21 cellular contexts compared by ENCODE assay signal in the genomic region with DNA sequence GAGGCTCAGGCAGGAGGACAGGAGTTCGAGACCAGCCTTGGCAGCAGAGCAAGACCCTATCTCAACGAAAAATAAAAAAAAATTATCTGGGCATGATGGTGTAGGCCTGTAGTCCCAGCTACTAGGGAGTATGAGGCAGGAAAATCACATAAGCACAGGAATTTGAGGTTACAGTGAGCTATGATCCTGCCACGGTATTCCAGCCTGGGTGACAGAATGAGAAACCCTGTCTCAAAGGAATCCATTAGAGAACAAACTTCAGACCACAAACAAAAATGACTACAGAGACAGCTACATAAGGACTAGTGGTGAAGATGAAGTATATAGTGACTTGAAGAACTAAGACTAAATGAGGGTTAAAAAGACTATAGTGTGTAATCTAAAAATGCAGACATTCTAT.
"Had no signal": no experiment of that assay in that cellular context is flagged by ENCODE, and none has a peak within 500 bp of the region (broad histone marks: within the 10 kb centered on the region; RNA-seq: fewer than 3 reads in every experiment).

No MANE protein-coding gene starts in this region.

- H3K4me3 Mint-ChIP-seq: natural killer cell; stimulated activated memory B cell treated with anti-CD40 and anti-IgM and Interleukin-4, amounts not matched to agents 10 μg/mL and 1 μg/mL and 100 μg/mL, for 72 hours; type B pancreatic cell had no signal

- H3K4me3 ChIP-seq: dorsolateral prefrontal cortex, esophagus squamous epithelium, lower lobe of right lung, spleen, testis, tibial artery had no signal

- H3K27ac ChIP-seq: dorsolateral prefrontal cortex, epithelial cell of prostate, esophagus squamous epithelium, lower lobe of right lung, parathyroid adenoma, spleen, testis, tibial artery had no signal

- DNase-seq: dorsolateral prefrontal cortex; effector CD4-positive, alpha-beta T cell; esophagus squamous epithelium; foreskin melanocyte; head of caudate nucleus; left ventricle myocardium superior; lower lobe of right lung; natural killer cell; occipital lobe; spleen; stimulated activated CD4-positive, alpha-beta T cell treated with anti-CD3 and anti-CD28 coated beads, Interleukin-4, amount 100 ng/mL, for 4 hours; stimulated activated naive CD8-positive, alpha-beta T cell treated with anti-CD3 and anti-CD28 coated beads, Interleukin-15, Interleukin-2, amounts not matched to agents 100 U/mL and 50 U/mL, for 24 hours; substantia nigra; testis; tibial artery had no signal

- H3K36me3 Mint-ChIP-seq: natural killer cell had no signal

- ATAC-seq: left ventricle myocardium superior; lower lobe of right lung; natural killer cell; sciatic nerve; stimulated activated memory B cell treated with anti-CD40 and anti-IgM and Interleukin-4, amounts not matched to agents 10 μg/mL and 1 μg/mL and 100 μg/mL, for 72 hours; stimulated activated naive CD8-positive, alpha-beta T cell treated with anti-CD3 and anti-CD28 coated beads, Interleukin-15, Interleukin-2, amounts not matched to agents 100 U/mL and 50 U/mL, for 24 hours had no signal

- H3K27me3 ChIP-seq: dorsolateral prefrontal cortex, esophagus squamous epithelium, spleen, testis, tibial artery had no signal

- H3K36me3 ChIP-seq: esophagus squamous epithelium, lower lobe of right lung, tibial artery had no signal

- H3K9me3 Mint-ChIP-seq: natural killer cell; stimulated activated memory B cell treated with anti-CD40 and anti-IgM and Interleukin-4, amounts not matched to agents 10 μg/mL and 1 μg/mL and 100 μg/mL, for 72 hours; type B pancreatic cell had no signal

- H3K9ac ChIP-seq: parathyroid adenoma had no signal

- H3K9me3 ChIP-seq: esophagus squamous epithelium, lower lobe of right lung, spleen, testis, tibial artery had no signal

- H3K27me3 Mint-ChIP-seq: progenitor cell of endocrine pancreas; stimulated activated memory B cell treated with anti-CD40 and anti-IgM and Interleukin-4, amounts not matched to agents 10 μg/mL and 1 μg/mL and 100 μg/mL, for 72 hours; type B pancreatic cell had no signal

- H2AFZ ChIP-seq: parathyroid adenoma had no signal

- H3K4me1 ChIP-seq: esophagus squamous epithelium, lower lobe of right lung, parathyroid adenoma, tibial artery had no signal

- H3K27ac Mint-ChIP-seq: natural killer cell; progenitor cell of endocrine pancreas; stimulated activated memory B cell treated with anti-CD40 and anti-IgM and Interleukin-4, amounts not matched to agents 10 μg/mL and 1 μg/mL and 100 μg/mL, for 72 hours; type B pancreatic cell had no signal
